ENCODE assay signal across 8 cellular contexts in genomic region chr16:90019543-90020259, GRCh38. TPM values are rescaled to one million over a fixed set of nuclear protein-coding genes. Genes with fewer than 3 reads are reported as not detected.
DNase-seq lines count a peak whose midpoint lies in the region; ATAC-seq, FAIRE-seq and TF ChIP-seq lines count a peak whose summit lies in the region.

No MANE protein-coding gene starts in this region.

- peak overlapping the region; percentile 60 for H3K4me2 ChIP-seq in keratinocyte (ENCODE audit: control insufficient read depth, extremely low read depth, insufficient read depth, low read depth, low read length)

- H3K27ac ChIP-seq in brain microvascular endothelial cell = no peak overlapping the region
- no peak overlapping the region for H3K27ac ChIP-seq in keratinocyte (ENCODE audit: control insufficient read depth, insufficient read depth, low read length)

- H3K36me3 ChIP-seq in brain microvascular endothelial cell (replicated peaks) (no peaks in the 10 kb centered on the region), keratinocyte (ENCODE audit: control insufficient read depth in 2 of 2, extremely low read depth in 1 of 2, insufficient read depth in 2 of 2, low read length in 2 of 2) (no peaks in the 10 kb centered on the region)

- no peak for ATAC-seq in HG03565 (IDR thresholded peaks at IDR 0.05; ENCODE audit: unreplicated experiment)

- TF ChIP-seq CTCF in brain microvascular endothelial cell (IDR thresholded peaks at IDR 0.05; ENCODE audit: low read depth, low read length, missing control alignments) (no peak), keratinocyte (optimal IDR thresholded peaks at IDR 0.05 in 1 of 3, IDR thresholded peaks at IDR 0.05 in 1 of 3, conservative IDR thresholded peaks at IDR 0.05 in 1 of 3; ENCODE audit: extremely low read depth in 1 of 3, insufficient read depth in 2 of 3, low read length in 3 of 3) (peak in 2 of 3 experiments; percentile 3 to 69)

- DNase-seq in Caki2 (ENCODE audit: low read depth) (peak; percentile 33), HT1080 (ENCODE audit: low read depth) (peak; percentile 61), T follicular helper cell (ENCODE audit: low read depth) (peak; percentile 44), brain microvascular endothelial cell (peak; percentile 62), keratinocyte (ENCODE audit: low read depth, low spot score) (no peak), NCI-H510A treated with DMSO at 0.1 percent for 48 hours (lab: John Stamatoyannopoulos, UW) (no peak)
- peak; percentile 57 for DNase-seq in stimulated activated CD4-positive, alpha-beta T cell treated with anti-CD3 and anti-CD28 coated beads, Interleukin-4, amount 100 ng/mL, for 1 hour

- H3K4me3 ChIP-seq in brain microvascular endothelial cell (ENCODE audit: low read depth, low read length) (peak overlapping the region; percentile 51), keratinocyte (ENCODE audit: control insufficient read depth in 2 of 3, extremely low read depth in 1 of 3, insufficient read depth in 2 of 3, low read depth in 1 of 3, low read length in 3 of 3) (peak overlapping the region; percentile 46 to 76 (median 76))

- no peak for FAIRE-seq in keratinocyte (lab: Jason Lieb, UNC)

- H3K79me2 ChIP-seq in keratinocyte (ENCODE audit: control insufficient read depth, insufficient read depth, low read length) = peaks cover 5% of the 10 kb centered on the region

- peaks cover 3% of the 10 kb centered on the region for H4K20me1 ChIP-seq in keratinocyte (ENCODE audit: control insufficient read depth, extremely low read depth, insufficient read depth, low read length)

- dilution Hi-C loops in keratinocyte (cut with MboI; ENCODE audit: extremely low pct_ligation_motif_present, low sequenced_read_pairs) = no loop called here

- H3K9me1 ChIP-seq in keratinocyte (ENCODE audit: control insufficient read depth, extremely low read depth, insufficient read depth, low read length) = no peaks in the 10 kb centered on the region

- peak overlapping the region; percentile 63 for H2AFZ ChIP-seq in keratinocyte (ENCODE audit: control insufficient read depth, low read length)

- H3K27me3 ChIP-seq in brain microvascular endothelial cell (replicated peaks) (no peaks in the 10 kb centered on the region), keratinocyte (ENCODE audit: control insufficient read depth, extremely low read depth, insufficient read depth, low read length) (peaks cover 25% of the 10 kb centered on the region)

- in situ Hi-C loops in Caki2 (cut with HindIII; ENCODE audit: low pct_unique_long_range_greater_than_20kb, low sequenced_read_pairs) (no loop called here), brain microvascular endothelial cell (cut with HindIII; ENCODE audit: low pct_ligation_motif_present, low sequenced_read_pairs) (no loop called here)

- no peaks in the 10 kb centered on the region for H3K9me3 ChIP-seq in keratinocyte (ENCODE audit: control insufficient read depth, low read depth, low read length)

- peaks cover 9% of the 10 kb centered on the region for H3K4me1 ChIP-seq in keratinocyte (ENCODE audit: control insufficient read depth, extremely low read depth, insufficient read depth, low read length)

- H3K9ac ChIP-seq in keratinocyte (ENCODE audit: control insufficient read depth, extremely low read depth, insufficient read depth, low read length) = peak overlapping the region; percentile 37

RNA-seq across cellular contexts. Expression of gene DBNDD1, which starts 0.4 kb away (rescaled TPM):
- total RNA-seq in Caki2 (2014; rRNA removed; shearing (Covaris generic); ENCODE audit: low replicate concordance) = 0.49 and 2.7 TPM in 2 replicates
- 4.1 and 8.2 TPM in 2 replicates for total RNA-seq in HT1080 (2014; rRNA removed; shearing (Covaris generic))
- 9.4 and 9.9 TPM in 2 replicates for polyA plus RNA-seq in HT1080 (2015; cell fraction: cytosol; rRNA removed)
- 2.8 and 3.8 TPM in 2 replicates for polyA plus RNA-seq in HT1080 (2015; cell fraction: nucleus; rRNA removed)
- 1.7 to 4.2 TPM (median 4.1 TPM) in 3 replicates for polyA plus RNA-seq in keratinocyte
- polyA plus RNA-seq in keratinocyte (2011; ENCODE audit: low read depth) = 1.8 TPM
- 6.7 and 9.7 TPM in 2 replicates for polyA plus RNA-seq in keratinocyte (2011; cell fraction: cytosol; rRNA removed)
- 3.6 and 4.1 TPM in 2 replicates for polyA plus RNA-seq in keratinocyte (2011; cell fraction: nucleus; rRNA removed)
- polyA plus RNA-seq in keratinocyte (2012; ENCODE audit: low replicate concordance) = 4.0 and 8.3 TPM in 2 replicates
- polyA minus RNA-seq in keratinocyte = 3.3 to 4.2 TPM (median 3.7 TPM) in 3 replicates
- polyA minus RNA-seq in keratinocyte (2011; cell fraction: cytosol; rRNA and poly(A)+ RNA removed) = 10.0 TPM
- 2.4 and 2.8 TPM in 2 replicates for polyA minus RNA-seq in keratinocyte (2011; cell fraction: nucleus; rRNA and poly(A)+ RNA removed)

RNA-seq across cellular contexts. Expression of gene PRDM7, which starts 57.4 kb away (rescaled TPM):
- total RNA-seq in Caki2 (2014; rRNA removed; shearing (Covaris generic); ENCODE audit: low replicate concordance) = not detected in 2 replicates
- total RNA-seq in HT1080 (2014; rRNA removed; shearing (Covaris generic)) = not detected in 2 replicates
- polyA plus RNA-seq in HT1080 (2015; cell fraction: cytosol; rRNA removed) = not detected in 2 replicates
- polyA plus RNA-seq in HT1080 (2015; cell fraction: nucleus; rRNA removed) = not detected in 2 replicates
- polyA plus RNA-seq in keratinocyte = not detected in 3 replicates
- not detected for polyA plus RNA-seq in keratinocyte (2011; ENCODE audit: low read depth)
- polyA plus RNA-seq in keratinocyte (2011; cell fraction: cytosol; rRNA removed) = not detected in 2 replicates
- polyA plus RNA-seq in keratinocyte (2011; cell fraction: nucleus; rRNA removed) = not detected in 2 replicates
- not detected in 2 replicates for polyA plus RNA-seq in keratinocyte (2012; ENCODE audit: low replicate concordance)
- not detected in 3 replicates for polyA minus RNA-seq in keratinocyte
- polyA minus RNA-seq in keratinocyte (2011; cell fraction: cytosol; rRNA and poly(A)+ RNA removed) = not detected
- not detected in 2 replicates for polyA minus RNA-seq in keratinocyte (2011; cell fraction: nucleus; rRNA and poly(A)+ RNA removed)

Comparison
In these comparisons a context has a peak if more than half of its experiments do, and no peak if none do; other contexts are left out.
1. DNase-seq: peak in Caki2 (single experiment), HT1080 (single experiment), T follicular helper cell (single experiment), brain microvascular endothelial cell (single experiment) and stimulated activated CD4-positive, alpha-beta T cell treated with anti-CD3 and anti-CD28 coated beads, Interleukin-4, amount 100 ng/mL, for 1 hour (single experiment); none in keratinocyte (single experiment) and NCI-H510A treated with DMSO at 0.1 percent for 48 hours (single experiment).